8 cellular contexts compared by ENCODE assay signal in the genomic region with DNA sequence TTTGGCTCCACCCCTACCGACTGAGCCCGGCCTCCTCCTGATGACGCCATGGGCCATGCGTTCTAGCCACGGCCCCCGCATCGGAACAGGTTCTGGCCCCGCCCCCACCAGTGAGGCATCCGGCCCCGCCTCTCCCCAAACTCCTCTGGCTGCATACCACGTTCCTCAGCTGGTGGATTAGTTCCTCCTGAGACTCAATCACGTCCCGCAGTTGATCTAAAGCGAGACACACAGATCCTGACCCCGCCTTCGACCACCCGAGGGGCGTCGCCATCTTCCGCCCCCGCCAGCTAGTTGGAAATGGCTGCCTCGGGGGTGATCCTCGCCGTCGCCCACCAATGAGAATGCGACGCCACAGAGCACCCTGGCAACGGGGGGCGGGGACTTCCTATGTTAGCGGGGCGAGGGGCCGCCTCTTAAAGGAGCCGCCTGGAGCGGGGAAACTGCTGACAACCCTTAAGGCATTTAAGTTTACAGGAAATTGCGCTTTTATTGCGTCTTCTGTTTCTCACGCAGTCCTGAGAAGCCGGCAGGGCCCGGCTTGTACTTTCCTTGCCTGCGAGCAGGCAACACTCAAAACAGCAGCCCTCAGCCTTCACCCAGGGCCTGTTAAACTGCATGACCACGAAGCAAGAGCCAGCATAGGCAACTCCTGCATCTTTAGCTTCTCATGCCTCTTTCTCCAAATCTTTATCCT. TPM values are rescaled to one million over a fixed set of nuclear protein-coding genes. Genes with fewer than 3 reads are reported as not detected.
DNase-seq lines count a peak whose midpoint lies in the region; ATAC-seq and TF ChIP-seq lines count a peak whose summit lies in the region.

Gene SPATA24, minus strand, starts transcription at position 303 of the 697 bp plus-strand sequence. Its CDS starts 29 bp downstream, at position 274.

- H3K27me3 Mint-ChIP-seq in type B pancreatic cell, result no peaks in the 10 kb centered on the region

- H3K36me3 ChIP-seq in adrenal gland (replicated peaks in 1 of 2), result no peaks in the 10 kb centered on the region

- H3K4me1 Mint-ChIP-seq in type B pancreatic cell (ENCODE audit: unreplicated experiment), result peaks cover 29% of the 10 kb centered on the region

- WGBS in adrenal gland, 4 donors, result 0 to 2% (median 1%) methylated on average over 11 to 41 of the region's 41 CpGs

- peaks cover 4 to 14% of the 10 kb centered on the region in 2 donors for H3K4me1 ChIP-seq in adrenal gland (replicated peaks in 1 of 2)

- intact Hi-C loops in adrenal gland (cut with DNase I) (no loop called here), cardiac septum (cut with DNase I) (no loop called here)

- in situ Hi-C loops in GM13976 (cut with MboI; ENCODE audit: low sequenced_read_pairs, unreplicated experiment), result loop anchor here (25.0 kb wide), 1 partner anchor 358 kb away; no protein-coding TSS in a partner anchor

- H3K9me3 ChIP-seq in adrenal gland (replicated peaks in 1 of 3), result no peaks in the 10 kb centered on the region

- TF ChIP-seq POLR2A in adrenal gland (IDR thresholded peaks at IDR 0.05), result peak in 1 of 2 donors; percentile 28

- DNase-seq in GM13976 (ENCODE audit: low spot score), result peak; percentile 96
- peak; percentile 90 for DNase-seq in NCI-H1436 treated with DMSO at 0.1 percent for 48 hours (lab: John Stamatoyannopoulos, UW)
- peak; percentile 96 for DNase-seq in T follicular helper cell (ENCODE audit: low read depth)
- DNase-seq in adrenal gland, result peak; percentile 95 to 99 (median 98)
- DNase-seq in cardiac septum (ENCODE audit: low spot score), result peak; percentile 98
- peak; percentile 96 for DNase-seq in pons (ENCODE audit: low spot score)
- peak; percentile 96 for DNase-seq in type B pancreatic cell (ENCODE audit: extremely low spot score, unreplicated experiment)

- H3K4me3 ChIP-seq in adrenal gland, result peak within 1 kb of the TSS in 2 of 4 donors; percentile 33 to 58

- peaks cover 3% of the 10 kb centered on the region for H3K36me3 Mint-ChIP-seq in type B pancreatic cell

- no peaks in the 10 kb centered on the region for H3K9me3 Mint-ChIP-seq in type B pancreatic cell

- no peaks in the 10 kb centered on the region for H3K27me3 ChIP-seq in adrenal gland

- ATAC-seq in HG02852 (IDR thresholded peaks at IDR 0.05; ENCODE audit: unreplicated experiment), result peak; percentile 79

- TF ChIP-seq CTCF in GM13976 (IDR thresholded peaks at IDR 0.05; ENCODE audit: borderline replicate concordance, control extremely low read depth, extremely low read depth, insufficient read depth, missing control alignments) (no peak), adrenal gland (IDR thresholded peaks at IDR 0.05) (no peak), type B pancreatic cell (conservative IDR thresholded peaks at IDR 0.05) (no peak)

- H3K27ac Mint-ChIP-seq in type B pancreatic cell, result peak within 1 kb of the TSS; percentile 99

- H3K27ac ChIP-seq in adrenal gland, result peak within 1 kb of the TSS; percentile 74 to 98 (median 93)

- peak within 1 kb of the TSS; percentile 98 for H3K4me3 Mint-ChIP-seq in type B pancreatic cell

RNA-seq across cellular contexts. Expression of gene SPATA24, which starts in this region (rescaled TPM):
- total RNA-seq in adrenal gland (100 to 1,000 TPM in 1 of 8 donors, 10 to 100 TPM in 3, 1 to 10 TPM in 4; 4.6 to 124 (median 8.5) TPM), cardiac septum (12.4 TPM), type B pancreatic cell (ENCODE audit: low replicate concordance) (4.9 and 7.1 TPM in 2 replicates)
- polyA plus RNA-seq in adrenal gland, result 10 to 100 TPM in 2 of 3 donors, 1 to 10 TPM in 1; 9.6 to 21.5 (median 11.7) TPM
